In the genomic region with DNA sequence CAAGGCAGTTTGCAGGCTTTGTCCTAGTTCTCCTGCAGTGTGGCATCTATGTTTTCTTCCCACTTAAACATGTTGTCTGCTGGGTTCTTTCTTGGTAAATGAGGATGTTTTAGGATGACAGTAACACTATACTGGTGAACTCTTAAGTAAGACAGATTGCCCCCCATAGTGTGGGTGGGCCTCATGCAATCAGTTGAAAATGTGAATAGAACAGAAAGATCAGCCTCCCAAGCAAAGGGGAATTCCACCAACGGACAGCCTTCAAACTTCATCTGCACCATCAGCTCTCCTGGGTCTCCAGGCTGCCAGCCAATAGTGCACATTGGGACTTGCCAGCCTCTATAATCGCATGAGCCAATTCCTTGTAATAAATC, we compare ENCODE assay signal across 29 cellular contexts.
"Had no signal": no experiment of that assay in that cellular context is flagged by ENCODE, and none has a peak within 500 bp of the region (broad histone marks: within the 10 kb centered on the region; RNA-seq: fewer than 3 reads in every experiment).

No MANE protein-coding gene starts in this region.

- H3K4me1 ChIP-seq: right lobe of liver had no signal

- H3K27me3 ChIP-seq: brain microvascular endothelial cell, dorsolateral prefrontal cortex, gastrocnemius medialis, neutrophil, ovary, right lobe of liver, vagina had no signal

- H3K36me3 Mint-ChIP-seq: activated naive CD8-positive, alpha-beta T cell treated with anti-CD3 and anti-CD28 coated beads, Interleukin-2, amount 10 ng/mL, durations not matched to agents 7 days and 5 days; natural killer cell treated with Interleukin-12 subunit alpha and Interleukin-12 subunit beta and Interleukin-15 and Interleukin-18, amount 100 ng/mL, for 72 hours; T-cell had no signal

- H3K9me3 Mint-ChIP-seq: activated CD4-positive, alpha-beta memory T cell treated with anti-CD3 and anti-CD28 coated beads, Interleukin-2, amount 10 ng/mL, durations not matched to agents 7 days and 5 days; activated CD4-positive, alpha-beta T cell treated with anti-CD3 and anti-CD28 coated beads, Interleukin-2, amount 10 ng/mL, durations not matched to agents 7 days and 5 days; activated naive CD4-positive, alpha-beta T cell treated with anti-CD3 and anti-CD28 coated beads for 36 hours; activated naive CD8-positive, alpha-beta T cell treated with anti-CD3 and anti-CD28 coated beads, Interleukin-2, amount 10 ng/mL, durations not matched to agents 7 days and 5 days; natural killer cell treated with Interleukin-12 subunit alpha and Interleukin-12 subunit beta and Interleukin-15 and Interleukin-18, amount 100 ng/mL, for 72 hours; stimulated activated naive CD8-positive, alpha-beta T cell treated with anti-CD3 and anti-CD28 coated beads, Interleukin-15, Interleukin-2, amounts not matched to agents 100 ng/mL and 50 ng/mL, for 24 hours; T-cell had no signal

- DNase-seq: activated CD4-positive, alpha-beta memory T cell treated with anti-CD3 and anti-CD28 coated beads, Interleukin-2, amount 10 ng/mL, durations not matched to agents 7 days and 5 days; activated CD4-positive, alpha-beta T cell treated with anti-CD3 and anti-CD28 coated beads, Interleukin-2, amount 10 ng/mL, durations not matched to agents 7 days and 5 days; activated effector memory CD4-positive, alpha-beta T cell treated with anti-CD3 and anti-CD28 coated beads, Interleukin-2, amount 50 U/mL, for 16 hours; activated naive CD4-positive, alpha-beta T cell treated with anti-CD3 and anti-CD28 coated beads for 36 hours; activated naive CD8-positive, alpha-beta T cell treated with anti-CD3 and anti-CD28 coated beads, Interleukin-2, amount 10 ng/mL, durations not matched to agents 7 days and 5 days; amniotic stem cell; brain microvascular endothelial cell; dorsolateral prefrontal cortex; effector memory CD4-positive, alpha-beta T cell; gastrocnemius medialis; glutamatergic neuron; left cardiac atrium; left ventricle myocardium superior; mucosa of descending colon; ovary; right lobe of liver; stimulated activated CD4-positive, alpha-beta T cell treated with anti-CD3 and anti-CD28 coated beads, Interleukin-2, amount 100 ng/mL, for 48 hours; T-cell; T1000; WERI-Rb-1 had no signal

- FAIRE-seq: astrocyte, islet of Langerhans had no signal

- H3K36me3 ChIP-seq: brain microvascular endothelial cell, gastrocnemius medialis, neutrophil, ovary, right lobe of liver, thoracic aorta, vagina, WERI-Rb-1 had no signal

- H3K4me3 Mint-ChIP-seq: activated CD4-positive, alpha-beta memory T cell treated with anti-CD3 and anti-CD28 coated beads, Interleukin-2, amount 10 ng/mL, durations not matched to agents 7 days and 5 days; activated CD4-positive, alpha-beta T cell treated with anti-CD3 and anti-CD28 coated beads, Interleukin-2, amount 10 ng/mL, durations not matched to agents 7 days and 5 days; activated naive CD4-positive, alpha-beta T cell treated with anti-CD3 and anti-CD28 coated beads for 36 hours; activated naive CD8-positive, alpha-beta T cell treated with anti-CD3 and anti-CD28 coated beads, Interleukin-2, amount 10 ng/mL, durations not matched to agents 7 days and 5 days; natural killer cell treated with Interleukin-12 subunit alpha and Interleukin-12 subunit beta and Interleukin-15 and Interleukin-18, amount 100 ng/mL, for 72 hours; stimulated activated naive CD8-positive, alpha-beta T cell treated with anti-CD3 and anti-CD28 coated beads, Interleukin-15, Interleukin-2, amounts not matched to agents 100 ng/mL and 50 ng/mL, for 24 hours; T-cell had no signal

- H3K4me3 ChIP-seq: coronary artery, dorsolateral prefrontal cortex, gastrocnemius medialis, mucosa of descending colon, ovary, right lobe of liver, thoracic aorta, vagina had no signal

- H3K27me3 Mint-ChIP-seq: activated CD4-positive, alpha-beta memory T cell treated with anti-CD3 and anti-CD28 coated beads, Interleukin-2, amount 10 ng/mL, durations not matched to agents 7 days and 5 days; activated CD4-positive, alpha-beta T cell treated with anti-CD3 and anti-CD28 coated beads, Interleukin-2, amount 10 ng/mL, durations not matched to agents 7 days and 5 days; progenitor cell of endocrine pancreas; T-cell had no signal

- H3K27ac ChIP-seq: brain microvascular endothelial cell, coronary artery, dorsolateral prefrontal cortex, gastrocnemius medialis, neutrophil, ovary, right lobe of liver, thoracic aorta, vagina, WERI-Rb-1 had no signal

- H3K27ac Mint-ChIP-seq: activated CD4-positive, alpha-beta memory T cell treated with anti-CD3 and anti-CD28 coated beads, Interleukin-2, amount 10 ng/mL, durations not matched to agents 7 days and 5 days; activated CD4-positive, alpha-beta T cell treated with anti-CD3 and anti-CD28 coated beads, Interleukin-2, amount 10 ng/mL, durations not matched to agents 7 days and 5 days; activated naive CD4-positive, alpha-beta T cell treated with anti-CD3 and anti-CD28 coated beads for 36 hours; activated naive CD8-positive, alpha-beta T cell treated with anti-CD3 and anti-CD28 coated beads, Interleukin-2, amount 10 ng/mL, durations not matched to agents 7 days and 5 days; natural killer cell treated with Interleukin-12 subunit alpha and Interleukin-12 subunit beta and Interleukin-15 and Interleukin-18, amount 100 ng/mL, for 72 hours; stimulated activated naive CD8-positive, alpha-beta T cell treated with anti-CD3 and anti-CD28 coated beads, Interleukin-15, Interleukin-2, amounts not matched to agents 100 ng/mL and 50 ng/mL, for 24 hours; T-cell had no signal

- H3K9me3 ChIP-seq: gastrocnemius medialis, mucosa of descending colon, neutrophil, ovary, right lobe of liver, thoracic aorta, vagina had no signal
